Comparison of ENCODE assay signal across 13 cellular contexts in genomic region chr5:66558562-66558961, GRCh38. TPM values are rescaled to one million over a fixed set of nuclear protein-coding genes. Genes with fewer than 3 reads are reported as not detected.
A peak's percentile ranks its signal among the peaks of the same experiment; 100 is the strongest.
DNase-seq lines count a peak whose midpoint lies in the region; ATAC-seq and TF ChIP-seq lines count a peak whose summit lies in the region.
"Had no signal": no experiment of that assay in that cellular context is flagged by ENCODE, and none has a peak within 500 bp of the region (broad histone marks: within the 10 kb centered on the region; RNA-seq: fewer than 3 reads in every experiment).

No MANE protein-coding gene starts in this region.

- no peaks in the 10 kb centered on the region for H3K36me3 Mint-ChIP-seq in endodermal cell (ENCODE audit: low read depth)

- H3K9me3 ChIP-seq in endodermal cell (ENCODE audit: control insufficient read depth, low read length) (peaks cover 8% of the 10 kb centered on the region), breast epithelium (no peaks in the 10 kb centered on the region)
- H3K9me3 ChIP-seq: gastroesophageal sphincter, testis had no signal

- no peak for TF ChIP-seq CTCF in endodermal cell (conservative IDR thresholded peaks at IDR 0.05)
- TF ChIP-seq CTCF in breast epithelium (IDR thresholded peaks at IDR 0.05), result no peak

- no peaks in the 10 kb centered on the region for H3K27me3 Mint-ChIP-seq in endodermal cell (ENCODE audit: insufficient read depth)

- H3K27me3 ChIP-seq in endodermal cell (ENCODE audit: control insufficient read depth, insufficient read depth, low read length, poor library complexity, severe bottlenecking) (no peaks in the 10 kb centered on the region), breast epithelium (no peaks in the 10 kb centered on the region)
- H3K27me3 ChIP-seq: brain microvascular endothelial cell, gastroesophageal sphincter, testis had no signal

- peaks cover 19% of the 10 kb centered on the region for H3K9me3 Mint-ChIP-seq in endodermal cell

- intact Hi-C loops in breast epithelium (cut with DNase I; ENCODE audit: low total_unique reads), result no loop called here

- no peak overlapping the region for H3K27ac ChIP-seq in endodermal cell (ENCODE audit: low read depth, low read length)
- no peak overlapping the region for H3K27ac ChIP-seq in breast epithelium
- H3K27ac ChIP-seq: brain microvascular endothelial cell, gastroesophageal sphincter, testis had no signal

- no peak overlapping the region for H3K4me3 Mint-ChIP-seq in endodermal cell

- DNase-seq in Daoy (ENCODE audit: low read depth), result peak; percentile 11
- DNase-seq in OCI-M1 (lab: John Stamatoyannopoulos, UW), result peak; percentile 74
- no peak for DNase-seq in endodermal cell
- no peak for DNase-seq in breast epithelium (ENCODE audit: low spot score in 2 of 2)
- DNase-seq in nucleus accumbens (lab: John Stamatoyannopoulos, UW), result no peak
- DNase-seq: brain microvascular endothelial cell, testis had no signal

- no peak overlapping the region for H3K27ac Mint-ChIP-seq in endodermal cell

- 90 to 100% methylated on average over 2 to 3 of the region's 3 CpGs for WGBS in endodermal cell (ENCODE audit: insufficient coverage in 1 of 2, insufficient read length in 1 of 2), 2 experiments

- no peaks in the 10 kb centered on the region for H3K4me1 ChIP-seq in endodermal cell (ENCODE audit: control insufficient read depth, insufficient read depth, low read length)
- H3K4me1 ChIP-seq in breast epithelium, result no peaks in the 10 kb centered on the region
- H3K4me1 ChIP-seq: gastroesophageal sphincter, testis had no signal

- H3K4me1 Mint-ChIP-seq in endodermal cell, result no peaks in the 10 kb centered on the region

- no peak overlapping the region for H3K9ac ChIP-seq in endodermal cell (ENCODE audit: extremely low read depth, low read length, poor library complexity, severe bottlenecking)

- ATAC-seq in GM18867 (IDR thresholded peaks at IDR 0.05; ENCODE audit: unreplicated experiment), result peak; percentile 71
- peak; percentile 51 for ATAC-seq in HG02678 (IDR thresholded peaks at IDR 0.05; ENCODE audit: unreplicated experiment)
- ATAC-seq in HG03045 (IDR thresholded peaks at IDR 0.05; ENCODE audit: unreplicated experiment), result no peak
- ATAC-seq: gastroesophageal sphincter, K562, Panc1 had no signal

- H3K4me3 ChIP-seq in endodermal cell (ENCODE audit: low read length) (no peak overlapping the region), breast epithelium (no peak overlapping the region)
- H3K4me3 ChIP-seq: gastroesophageal sphincter, K562, testis had no signal

- no peak for TF ChIP-seq POLR2A in breast epithelium (IDR thresholded peaks at IDR 0.05)

- H3K36me3 ChIP-seq in endodermal cell (ENCODE audit: control insufficient read depth, insufficient read depth, low read length), result no peaks in the 10 kb centered on the region
- no peaks in the 10 kb centered on the region for H3K36me3 ChIP-seq in breast epithelium
- H3K36me3 ChIP-seq: brain microvascular endothelial cell, gastroesophageal sphincter had no signal

RNA-seq across cellular contexts. Expression of gene MAST4, which starts 37.6 kb away (rescaled TPM):
- 5.4 and 5.5 TPM in 2 replicates for total RNA-seq in Daoy (2014; rRNA removed; shearing (Covaris generic))
- 10 to 100 TPM; 11.0 to 11.5 TPM for total RNA-seq in endodermal cell
- 6.2 TPM for polyA plus RNA-seq in endodermal cell (2013, experiment 1 of 2)
- 4.3 TPM for polyA plus RNA-seq in endodermal cell (2013, experiment 2 of 2)
- 10 to 100 TPM; 28.0 to 61.5 (median 50.1) TPM for total RNA-seq in breast epithelium

Comparison
In these comparisons a context has a peak if more than half of its experiments do, and no peak if none do; other contexts are left out.
1. DNase-seq: peak in Daoy (single experiment) and OCI-M1 (single experiment); none in endodermal cell (single experiment), breast epithelium (0 of 2) and nucleus accumbens (0 of 56).